26 cellular contexts compared by ENCODE assay signal in the genomic region with DNA sequence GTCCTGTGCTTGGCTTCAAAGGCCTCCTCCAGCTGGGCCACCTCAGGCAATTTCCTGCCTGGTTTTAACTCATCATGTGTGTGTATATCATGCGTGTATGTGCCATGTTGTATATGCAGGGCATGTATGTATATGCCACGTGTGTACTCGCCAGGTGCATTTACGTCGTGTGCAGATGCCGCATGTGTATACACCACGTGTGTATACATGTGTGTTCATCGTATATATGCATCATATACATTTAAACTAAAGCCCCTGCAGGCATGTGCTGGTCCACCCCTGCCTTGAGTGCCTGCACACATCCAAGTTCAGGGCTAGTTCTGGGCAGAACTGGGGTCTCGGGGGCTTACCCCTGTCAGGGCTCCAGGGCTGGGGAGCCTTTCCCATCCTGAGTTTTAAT. TPM values are rescaled to one million over a fixed set of nuclear protein-coding genes. Genes with fewer than 3 reads are reported as not detected.
"Had no signal": no experiment of that assay in that cellular context is flagged by ENCODE, and none has a peak within 500 bp of the region (broad histone marks: within the 10 kb centered on the region; RNA-seq: fewer than 3 reads in every experiment).

No MANE protein-coding gene starts in this region.

- H3K36me3 ChIP-seq: lower lobe of right lung, neutrophil, sigmoid colon, tibial nerve, vagina had no signal

- ATAC-seq: left cardiac atrium; left lobe of liver; lower lobe of right lung; naive thymus-derived CD8-positive, alpha-beta T cell; right cardiac atrium; stimulated activated memory B cell treated with anti-CD40 and anti-IgM and Interleukin-4, amounts not matched to agents 10 μg/mL and 1 μg/mL and 100 μg/mL, for 72 hours; stimulated activated naive CD8-positive, alpha-beta T cell treated with anti-CD3 and anti-CD28 coated beads, Interleukin-15, amount 100 ng/mL, for 72 hours had no signal

- DNase-seq: head of caudate nucleus; hippocampal formation; kidney glomerular epithelial cell; left cardiac atrium; lower lobe of right lung; mammary epithelial cell; mesenchymal stem cell; naive thymus-derived CD8-positive, alpha-beta T cell; sigmoid colon; small intestine; stimulated activated CD4-positive, alpha-beta T cell treated with anti-CD3 and anti-CD28 coated beads, Interleukin-1b, Interleukin-23, amount 100 ng/mL, for 48 hours; stimulated activated CD4-positive, alpha-beta T cell treated with anti-CD3 and anti-CD28 coated beads, Interleukin-2, amount 100 ng/mL, for 48 hours; stimulated activated CD4-positive, alpha-beta T cell treated with anti-CD3 and anti-CD28 coated beads, Interleukin-4, amount 100 ng/mL, for 4 hours; stimulated activated CD8-positive, alpha-beta memory T cell treated with anti-CD3 and anti-CD28 coated beads, Interleukin-4, amount 100 ng/mL, for 48 hours; stimulated activated naive CD4-positive, alpha-beta T cell treated with Interleukin-2 at 50 U/mL for 16 hours; stimulated activated naive CD8-positive, alpha-beta T cell treated with anti-CD3 and anti-CD28 coated beads, Interleukin-15, amount 100 ng/mL, for 72 hours; substantia nigra had no signal

- H2AFZ ChIP-seq: parathyroid adenoma had no signal

- H3K4me3 ChIP-seq: lower lobe of right lung, sigmoid colon, tibial nerve, vagina had no signal

- H3K27me3 ChIP-seq: neutrophil, sigmoid colon, tibial nerve, vagina had no signal

- H3K27ac ChIP-seq: lower lobe of right lung, neutrophil, parathyroid adenoma, sigmoid colon, tibial nerve, vagina had no signal

- H3K79me2 ChIP-seq: parathyroid adenoma had no signal

- FAIRE-seq: keratinocyte, small intestine had no signal

- H3K4me1 ChIP-seq: lower lobe of right lung, parathyroid adenoma had no signal

- H3K9ac ChIP-seq: parathyroid adenoma had no signal

- H3K9me3 ChIP-seq: lower lobe of right lung, sigmoid colon, tibial nerve, vagina had no signal

RNA-seq across cellular contexts. Expression of gene SMOC2, which starts 54.0 kb away (rescaled TPM):
- total RNA-seq: mammary epithelial cell; naive thymus-derived CD8-positive, alpha-beta T cell; pulmonary artery endothelial cell had no signal
- polyA plus RNA-seq: mammary epithelial cell; naive thymus-derived CD8-positive, alpha-beta T cell had no signal
